Comparison of ENCODE assay signal across 8 cellular contexts in genomic region chr6:44221961-44222335, GRCh38. TPM values are rescaled to one million over a fixed set of nuclear protein-coding genes. Genes with fewer than 3 reads are reported as not detected.
DNase-seq lines count a peak whose midpoint lies in the region; ATAC-seq, FAIRE-seq and TF ChIP-seq lines count a peak whose summit lies in the region.

No MANE protein-coding gene starts in this region.

- ATAC-seq in GM18517 (IDR thresholded peaks at IDR 0.05; ENCODE audit: unreplicated experiment) = no peak
- ATAC-seq in esophagus mucosa = no peak

- no peak for FAIRE-seq in GM19239 (lab: Jason Lieb, UNC)

- no peaks in the 10 kb centered on the region for H3K27me3 ChIP-seq in BE2C

- no peaks in the 10 kb centered on the region for H3K9me3 Mint-ChIP-seq in osteocyte (ENCODE audit: unreplicated experiment)

- DNase-seq in BE2C (no peak), M059J (ENCODE audit: low read depth) (peak; percentile 30), dermis microvascular lymphatic vessel endothelial cell (ENCODE audit: low read depth in 2 of 2) (peak; percentile 36 to 75), osteocyte (ENCODE audit: extremely low spot score, unreplicated experiment) (no peak), GM19239 (ENCODE audit: insufficient read length, low spot score) (no peak), activated T-cell treated with anti-CD3 and anti-CD28 coated beads for 4 hours (no peak)

- no peaks in the 10 kb centered on the region for H3K36me3 Mint-ChIP-seq in osteocyte (ENCODE audit: unreplicated experiment)

- TF ChIP-seq CTCF in BE2C (IDR thresholded peaks at IDR 0.05; ENCODE audit: low read depth, low read length) (no peak), osteocyte (IDR thresholded peaks at IDR 0.05) (no peak)

- H3K9me3 ChIP-seq in BE2C = no peaks in the 10 kb centered on the region

- H3K4me1 ChIP-seq in BE2C = peaks cover 37% of the 10 kb centered on the region

- H3K27me3 Mint-ChIP-seq in osteocyte (ENCODE audit: unreplicated experiment) = no peaks in the 10 kb centered on the region

- H3K4me1 Mint-ChIP-seq in osteocyte (ENCODE audit: unreplicated experiment) = peaks cover 79% of the 10 kb centered on the region

- H3K4me3 Mint-ChIP-seq in osteocyte (ENCODE audit: unreplicated experiment) = peak overlapping the region; percentile 77

- H3K36me3 ChIP-seq in BE2C = no peaks in the 10 kb centered on the region; the same call in 1 of the 2 replicates

- H3K4me3 ChIP-seq in BE2C (ENCODE audit: low read depth, low read length) = peak overlapping the region; percentile 15

- H3K27ac Mint-ChIP-seq in osteocyte (ENCODE audit: unreplicated experiment) = peak overlapping the region; percentile 99

RNA-seq across cellular contexts. Expression of gene SLC29A1, which starts 1.4 kb away (rescaled TPM):
- polyA plus RNA-seq in BE2C (2012; ENCODE audit: insufficient read depth, insufficient read length, low read depth) = 184 TPM
- total RNA-seq in M059J (2014; rRNA removed; shearing (Covaris generic)) = 27.4 and 31.1 TPM in 2 replicates
- total RNA-seq in dermis microvascular lymphatic vessel endothelial cell = 27.3 and 37.0 TPM in 2 replicates
- 130 and 135 TPM in 2 replicates for total RNA-seq in osteocyte
- 12.8 TPM for total RNA-seq in esophagus mucosa

RNA-seq across cellular contexts. Expression of gene MYMX, which starts 5.2 kb away (rescaled TPM):
- polyA plus RNA-seq in BE2C (2012; ENCODE audit: insufficient read depth, insufficient read length, low read depth) = 5.1 TPM
- not detected in 2 replicates for total RNA-seq in M059J (2014; rRNA removed; shearing (Covaris generic))
- total RNA-seq in dermis microvascular lymphatic vessel endothelial cell (0.13 TPM in 1 of 2 replicates, not detected in the other), osteocyte (not detected in 2 replicates), esophagus mucosa (0.44 TPM)

RNA-seq across cellular contexts. Expression of gene HSP90AB1, which starts 25.0 kb away (rescaled TPM):
- polyA plus RNA-seq in BE2C (2012; ENCODE audit: insufficient read depth, insufficient read length, low read depth) = 666 TPM
- 1,284 and 1,407 TPM in 2 replicates for total RNA-seq in M059J (2014; rRNA removed; shearing (Covaris generic))
- total RNA-seq in dermis microvascular lymphatic vessel endothelial cell (448 and 497 TPM in 2 replicates), osteocyte (509 and 527 TPM in 2 replicates), esophagus mucosa (412 TPM)

RNA-seq across cellular contexts. Expression of gene SLC35B2, which starts 35.4 kb away (rescaled TPM):
- 111 TPM for polyA plus RNA-seq in BE2C (2012; ENCODE audit: insufficient read depth, insufficient read length, low read depth)
- 205 and 215 TPM in 2 replicates for total RNA-seq in M059J (2014; rRNA removed; shearing (Covaris generic))
- total RNA-seq in dermis microvascular lymphatic vessel endothelial cell = 38.0 and 54.6 TPM in 2 replicates
- total RNA-seq in osteocyte = 77.0 and 88.4 TPM in 2 replicates
- 15.7 TPM for total RNA-seq in esophagus mucosa

RNA-seq across cellular contexts. Expression of gene NFKBIE, which starts 43.4 kb away (rescaled TPM):
- polyA plus RNA-seq in BE2C (2012; ENCODE audit: insufficient read depth, insufficient read length, low read depth) = 26.2 TPM
- total RNA-seq in M059J (2014; rRNA removed; shearing (Covaris generic)) = 48.8 and 51.9 TPM in 2 replicates
- 9.6 and 15.0 TPM in 2 replicates for total RNA-seq in dermis microvascular lymphatic vessel endothelial cell
- 11.1 and 13.1 TPM in 2 replicates for total RNA-seq in osteocyte
- total RNA-seq in esophagus mucosa = 2.8 TPM

Comparison
In these comparisons a context has a peak if more than half of its experiments do, and no peak if none do; other contexts are left out.
1. DNase-seq: peak in M059J (single experiment) and dermis microvascular lymphatic vessel endothelial cell (2 of 2); none in BE2C (single experiment), osteocyte (single experiment), GM19239 (single experiment) and activated T-cell treated with anti-CD3 and anti-CD28 coated beads for 4 hours (single experiment).